ENCODE assay signal across 8 cellular contexts in genomic region chr22:19717691-19718254, GRCh38. TPM values are rescaled to one million over a fixed set of nuclear protein-coding genes. Genes with fewer than 3 reads are reported as not detected.
DNase-seq lines count a peak whose midpoint lies in the region; TF ChIP-seq lines count a peak whose summit lies in the region.

No MANE protein-coding gene starts in this region.

- H3K4me1 Mint-ChIP-seq in CD8-positive, alpha-beta memory T cell = peaks cover 0 to 15% (median 8%) of the 10 kb centered on the region in 3 donors

- peaks cover 23 to 47% of the 10 kb centered on the region in 2 donors for H3K27me3 Mint-ChIP-seq in CD8-positive, alpha-beta memory T cell

- peak overlapping the region; percentile 43 for H3K4me3 ChIP-seq in CD8-positive, alpha-beta memory T cell (ENCODE audit: low read length)
- H3K4me3 ChIP-seq in HAP-1 (peak overlapping the region; percentile 40), epithelial cell of esophagus (ENCODE audit: low read length) (peak overlapping the region; percentile 40), mononuclear cell (ENCODE audit: low read length) (peak overlapping the region; percentile 39)

- peak overlapping the region in 2 of 8 donors; percentile 49 to 50 for H3K27ac Mint-ChIP-seq in CD8-positive, alpha-beta memory T cell

- POLR2A ChIA-PET in CD8-positive, alpha-beta memory T cell (lab: Charles Lee) = no interaction called here

- H3K27ac ChIP-seq in CD8-positive, alpha-beta memory T cell (ENCODE audit: low read depth, low read length) = peak overlapping the region; percentile 72

- peak overlapping the region; percentile 44 to 92 (median 76) for H3K4me3 Mint-ChIP-seq in CD8-positive, alpha-beta memory T cell

- no peaks in the 10 kb centered on the region for H3K36me3 Mint-ChIP-seq in CD8-positive, alpha-beta memory T cell

- in situ Hi-C loops in HAP-1 (cut with MboI; ENCODE audit: low sequenced_read_pairs) = no loop called here

- CTCF ChIA-PET in CD8-positive, alpha-beta memory T cell (lab: Charles Lee) = interaction anchor here (1.5 kb wide), 1 partner anchor 13 kb away, joined by 4 read pairs; no protein-coding TSS in a partner anchor

- DNase-seq in CD8-positive, alpha-beta memory T cell = peak; percentile 71 to 85 (median 76)
- DNase-seq in HAP-1 (ENCODE audit: low spot score in 2 of 2) (peak; percentile 46 to 85), NOMO-1 treated with dmso at 0.1 percent for 144 hours (lab: John Stamatoyannopoulos, UW; ENCODE audit: unreplicated experiment) (peak; percentile 50), activated T-cell treated with anti-CD3 and anti-CD28 coated beads for 1 hour (ENCODE audit: low read depth) (peak; percentile 76), epithelial cell of esophagus (ENCODE audit: low read depth) (peak; percentile 62), cortex of kidney (lab: John Stamatoyannopoulos, UW) (no peak)
- DNase-seq in stimulated activated CD8-positive, alpha-beta memory T cell treated with anti-CD3 and anti-CD28 coated beads, Interleukin-4, amount 100 ng/mL, for 1 hour (ENCODE audit: low read depth in 2 of 2, low spot score in 1 of 2) = peak; percentile 48 to 62

- H3K9me3 ChIP-seq in CD8-positive, alpha-beta memory T cell (ENCODE audit: low read length) = no peaks in the 10 kb centered on the region
- H3K9me3 ChIP-seq in HAP-1 (no peaks in the 10 kb centered on the region), mononuclear cell (ENCODE audit: low read depth, low read length) (no peaks in the 10 kb centered on the region)

- H3K27me3 ChIP-seq in CD8-positive, alpha-beta memory T cell (ENCODE audit: insufficient read depth, low read length, poor library complexity, severe bottlenecking) = peaks cover 17% of the 10 kb centered on the region
- H3K27me3 ChIP-seq in HAP-1 (ENCODE audit: low read depth) (no peaks in the 10 kb centered on the region), mononuclear cell (ENCODE audit: insufficient read depth, low read length) (peaks cover 30% of the 10 kb centered on the region)

- H3K4me1 ChIP-seq in CD8-positive, alpha-beta memory T cell (ENCODE audit: insufficient read depth, low read length) = peaks cover 22% of the 10 kb centered on the region
- peaks cover 10% of the 10 kb centered on the region for H3K4me1 ChIP-seq in HAP-1
- H3K4me1 ChIP-seq in mononuclear cell (ENCODE audit: insufficient read depth, low read length) = peaks cover 29% of the 10 kb centered on the region

- H3K36me3 ChIP-seq in CD8-positive, alpha-beta memory T cell (ENCODE audit: insufficient read depth, low read length) = peaks cover 7% of the 10 kb centered on the region
- peaks cover 16% of the 10 kb centered on the region for H3K36me3 ChIP-seq in HAP-1 (replicated peaks)

- TF ChIP-seq CTCF in epithelial cell of esophagus (IDR thresholded peaks at IDR 0.05; ENCODE audit: insufficient read depth, low read depth, low read length, missing control alignments) = peak; percentile 49

- no peaks in the 10 kb centered on the region for H3K9me3 Mint-ChIP-seq in CD8-positive, alpha-beta memory T cell

RNA-seq across cellular contexts. Expression of gene SEPTIN5, which starts 3.5 kb away (rescaled TPM):
- total RNA-seq in CD8-positive, alpha-beta memory T cell = under 1 TPM; 0.20 to 0.38 TPM
- polyA plus RNA-seq in CD8-positive, alpha-beta memory T cell = not detected
- total RNA-seq in mononuclear cell = 20.9 TPM

RNA-seq across cellular contexts. Expression of gene GP1BB, which starts 5.6 kb away (rescaled TPM):
- total RNA-seq in CD8-positive, alpha-beta memory T cell = not detected
- polyA plus RNA-seq in CD8-positive, alpha-beta memory T cell = not detected
- 36.1 TPM for total RNA-seq in mononuclear cell

RNA-seq across cellular contexts. Expression of gene TBX1, which starts 42.8 kb away (rescaled TPM):
- not detected for total RNA-seq in CD8-positive, alpha-beta memory T cell
- polyA plus RNA-seq in CD8-positive, alpha-beta memory T cell = not detected
- not detected for total RNA-seq in mononuclear cell

Comparison
In these comparisons a context has a peak if more than half of its experiments do, and no peak if none do; other contexts are left out.
1. RNA of gene SEPTIN5, which starts 3.5 kb away (total RNA-seq): 20.9 TPM in mononuclear cell (single experiment); 0.20 to 0.38 TPM in CD8-positive, alpha-beta memory T cell; every median in the first group is over 10 times any median in the second.
2. RNA of gene GP1BB, which starts 5.6 kb away (total RNA-seq): 36.1 TPM in mononuclear cell (single experiment); not detected in CD8-positive, alpha-beta memory T cell; every median in the first group is over 10 times any median in the second.
3. Peak in every context shown above with its lines, with median percentiles within 50 percentile points of each other: H3K4me3 ChIP-seq.